ENCODE assay signal across 8 cellular contexts in the genomic region with DNA sequence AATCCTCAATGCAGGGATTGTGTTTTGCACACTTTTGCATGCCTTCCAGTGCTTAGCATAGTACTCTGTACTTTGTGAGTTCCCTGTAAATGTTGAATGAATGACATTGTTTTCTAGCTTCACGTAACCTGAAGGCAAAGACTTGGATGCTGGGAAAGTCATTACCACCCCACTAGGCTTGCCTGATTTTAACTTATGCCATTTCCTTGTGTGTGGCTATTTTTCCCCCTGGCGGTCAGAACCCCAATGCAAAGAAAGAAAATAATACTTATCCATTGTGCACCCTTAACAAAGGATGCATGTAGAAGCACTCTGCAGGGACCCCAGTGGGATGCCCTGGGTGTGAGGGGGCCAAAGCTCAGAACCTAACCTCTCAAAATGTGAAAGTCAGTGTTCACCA. TPM values are rescaled to one million over a fixed set of nuclear protein-coding genes. Genes with fewer than 3 reads are reported as not detected.
DNase-seq lines count a peak whose midpoint lies in the region; ATAC-seq and TF ChIP-seq lines count a peak whose summit lies in the region.

No MANE protein-coding gene starts in this region.

- H3K4me3 ChIP-seq in HUES48 (ENCODE audit: low read depth, low read length) (peak overlapping the region; percentile 68), adipocyte (ENCODE audit: low read length) (peak overlapping the region; percentile 84), Peyer's patch (no peak overlapping the region)

- H3K27me3 ChIP-seq in HUES48 (ENCODE audit: control insufficient read depth, insufficient read depth, low read length) (peaks cover 65% of the 10 kb centered on the region), adipocyte (replicated peaks; ENCODE audit: control insufficient read depth, insufficient read depth, low read length) (no peaks in the 10 kb centered on the region), Peyer's patch (no peaks in the 10 kb centered on the region)

- H3K36me3 ChIP-seq in HUES48 (ENCODE audit: control insufficient read depth, insufficient read depth, low read length) (no peaks in the 10 kb centered on the region), adipocyte (ENCODE audit: control insufficient read depth, insufficient read depth, low read length, severe bottlenecking) (no peaks in the 10 kb centered on the region), Peyer's patch (no peaks in the 10 kb centered on the region)

- peak in 1 of 6 experiments; percentile 20 for TF ChIP-seq CTCF in Peyer's patch (IDR thresholded peaks at IDR 0.05)

- TF ChIP-seq POLR2A in Peyer's patch (IDR thresholded peaks at IDR 0.05) = no peak

- no peak overlapping the region for H3K9ac ChIP-seq in HUES48 (ENCODE audit: low read depth, low read length)
- H3K9ac ChIP-seq in adipocyte (ENCODE audit: low read length) = no peak overlapping the region

- H3K4me1 ChIP-seq in HUES48 (ENCODE audit: control insufficient read depth, insufficient read depth, low read length) = peaks cover 15% of the 10 kb centered on the region
- H3K4me1 ChIP-seq in adipocyte (ENCODE audit: control insufficient read depth, insufficient read depth, low read length) = peaks cover 25% of the 10 kb centered on the region
- H3K4me1 ChIP-seq in Peyer's patch = peaks cover 0 to 15% (median 4%) of the 10 kb centered on the region in 4 donors

- H3K27ac ChIP-seq in HUES48 (ENCODE audit: low read depth, low read length) (no peak overlapping the region), Peyer's patch (no peak overlapping the region)

- no peak for ATAC-seq in HG03520 (IDR thresholded peaks at IDR 0.05; ENCODE audit: unreplicated experiment)

- H3K9me3 ChIP-seq in HUES48 (ENCODE audit: control insufficient read depth, insufficient read depth, low read length) = no peaks in the 10 kb centered on the region
- H3K9me3 ChIP-seq in adipocyte (ENCODE audit: control insufficient read depth, low read length) = no peaks in the 10 kb centered on the region
- H3K9me3 ChIP-seq in Peyer's patch = no peaks in the 10 kb centered on the region

- DNase-seq in COLO829 (ENCODE audit: low spot score) (peak; percentile 76), adipocyte (ENCODE audit: low read depth) (no peak), medulla oblongata (ENCODE audit: extremely low spot score) (peak; percentile 70), islet precursor cell (no peak), Peyer's patch (no peak), A172 (ENCODE audit: low spot score) (no peak)

RNA-seq across cellular contexts. Expression of a gene that starts 1.2 kb away (rescaled TPM):
- total RNA-seq in Peyer's patch = under 1 TPM in 3 of 4 donors, not detected in 1; 0.27 to 0.83 (median 0.53) TPM
- 1.0 TPM in 1 of 2 replicates, not detected in the other for total RNA-seq in A172 (2014; rRNA removed; shearing (Covaris generic))

Comparison
In these comparisons a context has a peak if more than half of its experiments do, and no peak if none do; other contexts are left out.
1. DNase-seq: peak in COLO829 (single experiment) and medulla oblongata (single experiment); none in adipocyte (single experiment), islet precursor cell (single experiment), Peyer's patch (0 of 3) and A172 (single experiment).
2. H3K4me3 ChIP-seq: peak in HUES48 (single experiment) and adipocyte (single experiment); none in Peyer's patch (0 of 4).